13 cellular contexts compared by ENCODE assay signal in the genomic region with DNA sequence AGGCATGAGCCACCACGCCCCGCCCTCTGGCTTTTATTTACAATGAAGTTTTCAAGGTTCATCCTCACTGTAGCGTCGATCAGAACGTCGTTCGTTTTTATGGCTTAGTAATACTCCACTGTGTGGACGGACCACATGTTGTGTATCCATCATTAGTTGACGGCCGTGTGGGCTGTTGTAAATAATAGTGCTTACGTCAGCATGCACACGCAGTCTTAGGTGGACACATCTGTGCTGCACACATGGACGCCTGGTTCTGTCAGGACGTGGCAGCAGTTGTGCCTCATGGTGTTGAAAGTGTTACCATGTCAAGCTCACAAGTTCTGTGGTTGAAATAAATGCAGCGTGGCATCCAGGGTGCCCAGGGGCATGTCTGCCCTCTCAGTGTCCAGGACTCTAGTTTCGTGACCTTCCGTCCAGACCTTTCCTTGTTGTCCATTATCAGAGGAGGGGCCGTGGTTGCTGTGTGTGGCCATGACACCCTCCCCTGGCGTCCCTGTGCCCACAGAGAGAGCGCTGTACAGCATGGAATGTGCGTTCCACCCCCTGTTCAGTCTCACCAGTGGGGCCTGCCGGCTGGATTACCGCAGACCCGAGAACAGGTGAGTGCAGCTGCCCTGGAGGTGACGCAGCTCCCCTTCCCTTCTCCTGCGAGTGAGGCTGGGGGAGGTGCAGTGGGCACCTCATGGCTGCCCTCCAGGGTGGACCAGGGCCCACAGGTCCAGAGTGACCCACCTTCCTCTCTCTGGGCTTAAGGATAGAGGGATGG. TPM values are rescaled to one million over a fixed set of nuclear protein-coding genes. Genes with fewer than 3 reads are reported as not detected.
A peak's percentile ranks its signal among the peaks of the same experiment; 100 is the strongest.
DNase-seq lines count a peak whose midpoint lies in the region; ATAC-seq, FAIRE-seq and TF ChIP-seq lines count a peak whose summit lies in the region.
"Had no signal": no experiment of that assay in that cellular context is flagged by ENCODE, and none has a peak within 500 bp of the region (broad histone marks: within the 10 kb centered on the region; RNA-seq: fewer than 3 reads in every experiment).

No MANE protein-coding gene starts in this region.

- H3K4me1 Mint-ChIP-seq in nephron progenitor cell: no peaks in the 10 kb centered on the region
- H3K4me1 Mint-ChIP-seq: CD4-positive, CD25-positive, alpha-beta regulatory T cell had no signal

- CTCF ChIA-PET in K562 (lab: Yijun Ruan, JAX; ENCODE audit: low intra/inter-chr PET ratio): no interaction called here

- 92% methylated on average over 23 of the region's 26 CpGs for WGBS in K562 (ENCODE audit: insufficient coverage, low coverage, missing lambda C conversion rate)

- no peak for TF ChIP-seq RAD21 in K562 (CRISPR knock-in tag; conservative IDR thresholded peaks at IDR 0.05 in 1 of 2, IDR thresholded peaks at IDR 0.05 in 1 of 2)

- H3K9ac ChIP-seq in K562 (ENCODE audit: insufficient read depth in 1 of 2, low read depth in 2 of 2, low read length in 2 of 2): peak overlapping the region in 1 of 2 experiments; percentile 26; a peak in 1 of 4 replicates
- H3K9ac ChIP-seq: BLaER1 treated with 17β-estradiol and CSF1 and Interleukin-3, amounts not matched to agents 10 nM and 100 nM had no signal

- no peak for TF ChIP-seq POLR2A in K562 (conservative IDR thresholded peaks at IDR 0.05)

- H3K79me2 ChIP-seq in K562 (ENCODE audit: control insufficient read depth, insufficient read depth, low read length): no peaks in the 10 kb centered on the region

- no peak overlapping the region for H2AFZ ChIP-seq in K562 (ENCODE audit: low read depth, low read length)

- in situ Hi-C loops in K562 (cut with MboI): no loop called here

- POLR2A ChIA-PET in K562 (lab: Yijun Ruan, JAX): interaction anchor here (0.6 to 1.8 kb wide), 3 partner anchors 9 to 15 kb away, joined by 3 to 8 read pairs (median 3); no protein-coding TSS in a partner anchor

- H3K27ac Mint-ChIP-seq in nephron progenitor cell: peak overlapping the region; percentile 54
- H3K27ac Mint-ChIP-seq: CD4-positive, CD25-positive, alpha-beta regulatory T cell had no signal

- H3K4me3 Mint-ChIP-seq in nephron progenitor cell: no peak overlapping the region
- H3K4me3 Mint-ChIP-seq: CD4-positive, CD25-positive, alpha-beta regulatory T cell had no signal

- H3K36me3 ChIP-seq in K562 (ENCODE audit: control insufficient read depth, insufficient read depth, low read length): peaks cover 93% of the 10 kb centered on the region

- no peaks in the 10 kb centered on the region for H3K27me3 Mint-ChIP-seq in nephron progenitor cell (ENCODE audit: low read depth, poor library complexity)
- H3K27me3 Mint-ChIP-seq: CD4-positive, CD25-positive, alpha-beta regulatory T cell had no signal

- no peak for ATAC-seq in Right ventricle myocardium inferior
- ATAC-seq in Right ventricle myocardium superior (ENCODE audit: poor library complexity): no peak
- ATAC-seq in K562: no peak

- peaks cover 50% of the 10 kb centered on the region for H3K36me3 Mint-ChIP-seq in nephron progenitor cell (ENCODE audit: low read depth)

- H3K9me3 ChIP-seq in K562 (replicated peaks; ENCODE audit: control insufficient read depth, insufficient read depth, low read depth, low read length): no peaks in the 10 kb centered on the region
- H3K9me3 ChIP-seq: BLaER1 treated with 17β-estradiol and CSF1 and Interleukin-3, amounts not matched to agents 10 nM and 100 nM had no signal

- no TSS peak for BruUV-seq in K562 (replicated peaks; lab: Mats Ljungman, UMichigan)

- no peak overlapping the region for H3K4me3 ChIP-seq in K562
- H3K4me3 ChIP-seq: BLaER1 treated with 17β-estradiol and CSF1 and Interleukin-3, amounts not matched to agents 10 nM and 100 nM had no signal

- no peak for TF ChIP-seq CTCF in K562 (IDR thresholded peaks at IDR 0.05 in 2 of 3, conservative IDR thresholded peaks at IDR 0.05 in 1 of 3; ENCODE audit: insufficient read depth in 2 of 3, low read depth in 1 of 3, low read length in 3 of 3)
- TF ChIP-seq CTCF in nephron progenitor cell (IDR thresholded peaks at IDR 0.05): no peak

- H3K9me3 Mint-ChIP-seq in nephron progenitor cell: no peaks in the 10 kb centered on the region
- H3K9me3 Mint-ChIP-seq: CD4-positive, CD25-positive, alpha-beta regulatory T cell had no signal

- H3K27ac ChIP-seq in K562 (ENCODE audit: extremely low read depth, low read depth, low read length): no peak overlapping the region
- H3K27ac ChIP-seq: 22Rv1; BLaER1 treated with 17β-estradiol and CSF1 and Interleukin-3, amounts not matched to agents 10 nM and 100 nM had no signal

- intact Hi-C loops in Right ventricle myocardium inferior (cut with DNase I): no loop called here
- intact Hi-C loops in Right ventricle myocardium superior (cut with DNase I): no loop called here
- intact Hi-C loops in K562 (cut with micrococcal nuclease): no loop called here
- intact Hi-C loops in head of caudate nucleus (cut with DNase I): no loop called here

- H3K4me1 ChIP-seq in K562 (replicated peaks in 1 of 2; ENCODE audit: control insufficient read depth in 2 of 2, insufficient read depth in 2 of 2, low read length in 2 of 2): peaks cover 0 to 9% of the 10 kb centered on the region in 2 experiments; a peak in 1 of 5 replicates
- H3K4me1 ChIP-seq: BLaER1 treated with 17β-estradiol and CSF1 and Interleukin-3, amounts not matched to agents 10 nM and 100 nM had no signal

- H3K4me2 ChIP-seq in K562 (ENCODE audit: insufficient read depth, low read length): no peak overlapping the region
- H3K4me2 ChIP-seq: BLaER1 treated with 17β-estradiol and CSF1 and Interleukin-3, amounts not matched to agents 10 nM and 100 nM had no signal

- FAIRE-seq in K562 (lab: Jason Lieb, UNC): no peak

- no peaks in the 10 kb centered on the region for H4K20me1 ChIP-seq in K562 (replicated peaks; ENCODE audit: control insufficient read depth, insufficient read depth, low read length)

- TF ChIP-seq EP300 in K562 (IDR thresholded peaks at IDR 0.05; ENCODE audit: low read length): no peak

- H3K27me3 ChIP-seq in K562 (ENCODE audit: control insufficient read depth in 2 of 2, insufficient read depth in 2 of 2, low read length in 2 of 2): no peaks in the 10 kb centered on the region
- H3K27me3 ChIP-seq: BLaER1 treated with 17β-estradiol and CSF1 and Interleukin-3, amounts not matched to agents 10 nM and 100 nM had no signal

- H3K9me1 ChIP-seq in K562 (ENCODE audit: control insufficient read depth, insufficient read depth, low read length): no peaks in the 10 kb centered on the region

- DNase-seq in Right ventricle myocardium inferior (ENCODE audit: missing footprints) (peak; percentile 15), Right ventricle myocardium superior (no peak), K562 (ENCODE audit: extremely low read depth in 1 of 4, low spot score in 3 of 4) (no peak), nephron progenitor cell (no peak), head of caudate nucleus (no peak), AML-193 (lab: John Stamatoyannopoulos, UW) (no peak)
- no peak for DNase-seq in stimulated activated CD4-positive, alpha-beta T cell treated with anti-CD3 and anti-CD28 coated beads, Interleukin-4, amount 100 ng/mL, for 24 hours
- DNase-seq: CD4-positive, CD25-positive, alpha-beta regulatory T cell; DMS53; GF-D8; HCEC 1CT had no signal

RNA-seq across cellular contexts. Expression of gene TCF25, which starts 22.3 kb away (rescaled TPM):
- total RNA-seq in Right ventricle myocardium inferior (82.2 TPM), Right ventricle myocardium superior (83.2 TPM), K562 (2014; rRNA removed) (102 and 110 TPM in 2 replicates), K562 (2014; rRNA removed; fragmentation: Illumina TruSeq; extraction: Trizol) (37.2 and 38.0 TPM in 2 replicates), K562 (2015; rRNA removed; fragmentation: Illumina TruSeq; extraction: Trizol) (63.2 and 65.1 TPM in 2 replicates), K562 (2021) (123 and 140 TPM in 2 replicates)
- 678 and 1,286 TPM in 2 replicates for total RNA-seq in K562 (2011; cell fraction: chromatin; rRNA removed; ENCODE audit: low replicate concordance)
- total RNA-seq in K562 (2011; cell fraction: nucleolus; rRNA removed): 495 and 571 TPM in 2 replicates
- total RNA-seq in K562 (2011; cell fraction: nucleoplasm; rRNA removed): 387 and 470 TPM in 2 replicates
- polyA plus RNA-seq in K562 (2011; rRNA removed) (83.8 and 123 TPM in 2 replicates), K562 (2014; fragmentation: Illumina TruSeq; extraction: Trizol) (87.5 and 96.8 TPM in 2 replicates), K562 (2014; fragmentation: Nextera tagmentation; extraction: Ambion mirVana) (1 to 10 TPM; 9.0 TPM), K562 (2014; rRNA removed) (122 and 154 TPM in 2 replicates)
- polyA plus RNA-seq in K562 (2011; cell fraction: cytosol; rRNA removed): 86.7 and 116 TPM in 2 replicates
- polyA plus RNA-seq in K562 (2011; cell fraction: nucleus; rRNA removed): 392 and 540 TPM in 2 replicates
- 147 and 150 TPM in 2 replicates for polyA plus RNA-seq in K562 (2012)
- polyA minus RNA-seq in K562 (2011; rRNA and poly(A)+ RNA removed): 51.2 and 58.2 TPM in 2 replicates
- polyA minus RNA-seq in K562 (2011; cell fraction: cytosol; rRNA and poly(A)+ RNA removed): 47.2 and 50.0 TPM in 2 replicates
- polyA minus RNA-seq in K562 (2011; cell fraction: nucleus; rRNA and poly(A)+ RNA removed): 72.7 and 97.1 TPM in 2 replicates

RNA-seq across cellular contexts. Expression of gene MC1R, which starts 23.0 kb away (rescaled TPM):
- total RNA-seq in Right ventricle myocardium inferior: 1.5 TPM
- total RNA-seq in Right ventricle myocardium superior: 1.1 TPM
- total RNA-seq in K562 (2011; cell fraction: chromatin; rRNA removed; ENCODE audit: low replicate concordance): 70.1 and 162 TPM in 2 replicates
- 54.5 and 55.7 TPM in 2 replicates for total RNA-seq in K562 (2011; cell fraction: nucleolus; rRNA removed)
- total RNA-seq in K562 (2011; cell fraction: nucleoplasm; rRNA removed): 90.5 and 111 TPM in 2 replicates
- total RNA-seq in K562 (2014; rRNA removed): 3.1 and 3.3 TPM in 2 replicates
- 0.67 and 0.87 TPM in 2 replicates for total RNA-seq in K562 (2014; rRNA removed; fragmentation: Illumina TruSeq; extraction: Trizol)
- 2.0 and 2.1 TPM in 2 replicates for total RNA-seq in K562 (2015; rRNA removed; fragmentation: Illumina TruSeq; extraction: Trizol)
- total RNA-seq in K562 (2021): 3.4 and 3.5 TPM in 2 replicates
- 3.5 and 4.2 TPM in 2 replicates for polyA plus RNA-seq in K562 (2011; rRNA removed)
- 5.6 and 6.1 TPM in 2 replicates for polyA plus RNA-seq in K562 (2011; cell fraction: cytosol; rRNA removed)
- polyA plus RNA-seq in K562 (2011; cell fraction: nucleus; rRNA removed): 27.9 and 42.6 TPM in 2 replicates
- 3.6 and 4.6 TPM in 2 replicates for polyA plus RNA-seq in K562 (2012)
- 1.5 and 2.7 TPM in 2 replicates for polyA plus RNA-seq in K562 (2014; fragmentation: Illumina TruSeq; extraction: Trizol)
- polyA plus RNA-seq in K562 (2014; fragmentation: Nextera tagmentation; extraction: Ambion mirVana): under 1 TPM in 1 of 2 experiments, not detected in 1; 0.14 TPM
- 4.7 and 5.3 TPM in 2 replicates for polyA plus RNA-seq in K562 (2014; rRNA removed)
- 6.4 and 10.6 TPM in 2 replicates for polyA minus RNA-seq in K562 (2011; rRNA and poly(A)+ RNA removed)
- polyA minus RNA-seq in K562 (2011; cell fraction: cytosol; rRNA and poly(A)+ RNA removed): 1.6 and 2.7 TPM in 2 replicates
- 6.1 and 6.7 TPM in 2 replicates for polyA minus RNA-seq in K562 (2011; cell fraction: nucleus; rRNA and poly(A)+ RNA removed)

RNA-seq across cellular contexts. Expression of gene TUBB3, which starts 27.5 kb away (rescaled TPM):
- total RNA-seq in Right ventricle myocardium inferior (2.8 TPM), Right ventricle myocardium superior (1.8 TPM), K562 (2014; rRNA removed) (12.5 and 15.5 TPM in 2 replicates), K562 (2014; rRNA removed; fragmentation: Illumina TruSeq; extraction: Trizol) (2.1 and 3.2 TPM in 2 replicates), K562 (2015; rRNA removed; fragmentation: Illumina TruSeq; extraction: Trizol) (6.4 and 8.1 TPM in 2 replicates), K562 (2021) (12.0 and 13.5 TPM in 2 replicates)
- total RNA-seq in K562 (2011; cell fraction: chromatin; rRNA removed; ENCODE audit: low replicate concordance): 5.7 and 13.6 TPM in 2 replicates
- total RNA-seq in K562 (2011; cell fraction: nucleolus; rRNA removed): 8.2 and 8.3 TPM in 2 replicates
- 5.5 and 7.5 TPM in 2 replicates for total RNA-seq in K562 (2011; cell fraction: nucleoplasm; rRNA removed)
- polyA plus RNA-seq in K562 (2011; rRNA removed) (3.2 and 10.4 TPM in 2 replicates), K562 (2014; fragmentation: Illumina TruSeq; extraction: Trizol) (5.0 and 10.0 TPM in 2 replicates), K562 (2014; fragmentation: Nextera tagmentation; extraction: Ambion mirVana) (under 1 TPM; 0.18 to 0.53 TPM), K562 (2014; rRNA removed) (6.8 and 8.3 TPM in 2 replicates)
- 8.5 and 8.8 TPM in 2 replicates for polyA plus RNA-seq in K562 (2011; cell fraction: cytosol; rRNA removed)
- polyA plus RNA-seq in K562 (2011; cell fraction: nucleus; rRNA removed): 10.4 and 12.3 TPM in 2 replicates
- 7.7 and 19.6 TPM in 2 replicates for polyA plus RNA-seq in K562 (2012)
- polyA minus RNA-seq in K562 (2011; rRNA and poly(A)+ RNA removed): 3.5 and 4.5 TPM in 2 replicates
- 7.4 and 12.0 TPM in 2 replicates for polyA minus RNA-seq in K562 (2011; cell fraction: cytosol; rRNA and poly(A)+ RNA removed)
- polyA minus RNA-seq in K562 (2011; cell fraction: nucleus; rRNA and poly(A)+ RNA removed): 2.4 and 2.6 TPM in 2 replicates

RNA-seq across cellular contexts. Expression of gene DEF8, which starts 52.9 kb away (rescaled TPM):
- total RNA-seq in Right ventricle myocardium inferior (40.5 TPM), Right ventricle myocardium superior (46.7 TPM), K562 (2014; rRNA removed) (147 and 173 TPM in 2 replicates), K562 (2014; rRNA removed; fragmentation: Illumina TruSeq; extraction: Trizol) (29.4 and 33.0 TPM in 2 replicates), K562 (2015; rRNA removed; fragmentation: Illumina TruSeq; extraction: Trizol) (58.6 and 63.2 TPM in 2 replicates), K562 (2021) (71.5 and 80.6 TPM in 2 replicates)
- total RNA-seq in K562 (2011; cell fraction: chromatin; rRNA removed; ENCODE audit: low replicate concordance): 71.6 and 183 TPM in 2 replicates
- 99.4 and 127 TPM in 2 replicates for total RNA-seq in K562 (2011; cell fraction: nucleolus; rRNA removed)
- total RNA-seq in K562 (2011; cell fraction: nucleoplasm; rRNA removed): 79.5 and 80.2 TPM in 2 replicates
- polyA plus RNA-seq in K562 (2011; rRNA removed) (74.0 and 87.6 TPM in 2 replicates), K562 (2014; fragmentation: Illumina TruSeq; extraction: Trizol) (42.3 and 88.3 TPM in 2 replicates), K562 (2014; fragmentation: Nextera tagmentation; extraction: Ambion mirVana) (10 to 100 TPM; 39.3 to 60.1 TPM), K562 (2014; rRNA removed) (136 and 173 TPM in 2 replicates)
- 119 and 177 TPM in 2 replicates for polyA plus RNA-seq in K562 (2011; cell fraction: cytosol; rRNA removed)
- polyA plus RNA-seq in K562 (2011; cell fraction: nucleus; rRNA removed): 132 and 207 TPM in 2 replicates
- 63.5 and 81.5 TPM in 2 replicates for polyA plus RNA-seq in K562 (2012)
- polyA minus RNA-seq in K562 (2011; rRNA and poly(A)+ RNA removed): 27.9 and 38.8 TPM in 2 replicates
- 32.6 and 34.2 TPM in 2 replicates for polyA minus RNA-seq in K562 (2011; cell fraction: cytosol; rRNA and poly(A)+ RNA removed)
- 29.4 and 31.1 TPM in 2 replicates for polyA minus RNA-seq in K562 (2011; cell fraction: nucleus; rRNA and poly(A)+ RNA removed)
